In genomic region chr20:237918-238317, GRCh38 we compare ENCODE assay signal across 8 cellular contexts. TPM values are rescaled to one million over a fixed set of nuclear protein-coding genes. Genes with fewer than 3 reads are reported as not detected.
DNase-seq lines count a peak whose midpoint lies in the region; ATAC-seq, FAIRE-seq and TF ChIP-seq lines count a peak whose summit lies in the region.
"Had no signal": no experiment of that assay in that cellular context is flagged by ENCODE, and none has a peak within 500 bp of the region (broad histone marks: within the 10 kb centered on the region; RNA-seq: fewer than 3 reads in every experiment).

No MANE protein-coding gene starts in this region.

- peak overlapping the region; percentile 59 for H2AFZ ChIP-seq in MM.1S (ENCODE audit: low read length)

- H3K9me2 ChIP-seq in MM.1S (replicated peaks; ENCODE audit: insufficient read depth, low read length) = no peaks in the 10 kb centered on the region

- no peaks in the 10 kb centered on the region for H3K79me2 ChIP-seq in MM.1S (ENCODE audit: low read length)

- FAIRE-seq in urothelium cell line (lab: Jason Lieb, UNC) = no peak
- FAIRE-seq: G401.6 had no signal

- H3K27me3 ChIP-seq in MM.1S (replicated peaks; ENCODE audit: insufficient read depth, low read length) (no peaks in the 10 kb centered on the region), lung (ENCODE audit: control insufficient read depth, insufficient read depth) (no peaks in the 10 kb centered on the region)

- no peaks in the 10 kb centered on the region for H4K20me1 ChIP-seq in MM.1S (ENCODE audit: insufficient read depth, low read length)

- H3K27ac ChIP-seq in MM.1S (ENCODE audit: low read length) (no peak overlapping the region), lung (ENCODE audit: low read depth in 1 of 2, low read length in 1 of 2) (no peak overlapping the region)

- H3K9ac ChIP-seq in MM.1S (ENCODE audit: low read length) = no peak overlapping the region

- H3K36me3 ChIP-seq in MM.1S (replicated peaks; ENCODE audit: insufficient read depth, low read length) (no peaks in the 10 kb centered on the region), lung (ENCODE audit: control insufficient read depth in 2 of 2, insufficient read depth in 2 of 2, low read length in 2 of 2) (no peaks in the 10 kb centered on the region)

- H3K9me3 ChIP-seq in MM.1S (replicated peaks; ENCODE audit: insufficient read depth, low read length) (no peaks in the 10 kb centered on the region), lung (ENCODE audit: control insufficient read depth in 2 of 2, insufficient read depth in 1 of 2, low read length in 1 of 2) (no peaks in the 10 kb centered on the region)

- ATAC-seq in GM19043 (IDR thresholded peaks at IDR 0.05; ENCODE audit: low read depth, unreplicated experiment) (peak; percentile 64), lung (ENCODE audit: insufficient read depth, low FRiP score) (peak; percentile 66), GM19324 (IDR thresholded peaks at IDR 0.05; ENCODE audit: low FRiP score, unreplicated experiment) (no peak)

- H3K4me2 ChIP-seq in MM.1S (ENCODE audit: low read depth, low read length) = peak overlapping the region; percentile 39; the same call in 1 of the 2 replicates

- DNase-seq in MM.1S (no peak), lung (ENCODE audit: low spot score) (no peak), urothelium cell line (ENCODE audit: low spot score) (no peak)
- DNase-seq: NCI-H446 treated with DMSO at 0.1 percent for 48 hours had no signal

- H3K4me1 ChIP-seq in MM.1S (ENCODE audit: low read length) = peaks cover 5% of the 10 kb centered on the region; the same call in 1 of the 2 replicates
- peaks cover 0 to 4% of the 10 kb centered on the region in 2 donors for H3K4me1 ChIP-seq in lung (ENCODE audit: control insufficient read depth in 2 of 2, insufficient read depth in 2 of 2, low read length in 2 of 2)

- no peaks in the 10 kb centered on the region for H3F3A ChIP-seq in MM.1S (ENCODE audit: insufficient read depth, low read length)

- H3K4me3 ChIP-seq in MM.1S (ENCODE audit: low read length) (peak overlapping the region; percentile 20; the same call in 1 of the 2 replicates), lung (no peak overlapping the region)

- TF ChIP-seq CTCF in MM.1S (IDR thresholded peaks at IDR 0.05; ENCODE audit: low read length) = no peak
- no peak for TF ChIP-seq CTCF in lung (IDR thresholded peaks at IDR 0.05; ENCODE audit: control extremely low read depth, extremely low read depth)

- 30 to 37% methylated on average over 2 of the region's 2 CpGs for WGBS in lung, 2 donors

RNA-seq across cellular contexts. Expression of gene DEFB129, which starts 10.9 kb away (rescaled TPM):
- total RNA-seq in lung = not detected
- not detected for polyA plus RNA-seq in lung
- total RNA-seq: neural crest cell had no signal

RNA-seq across cellular contexts. Expression of gene DEFB132, which starts 19.6 kb away (rescaled TPM):
- total RNA-seq in lung = not detected
- not detected for polyA plus RNA-seq in lung
- total RNA-seq: neural crest cell had no signal

RNA-seq across cellular contexts. Expression of gene DEFB128, which starts 48.4 kb away (rescaled TPM):
- not detected for total RNA-seq in lung
- not detected for polyA plus RNA-seq in lung
- total RNA-seq: neural crest cell had no signal

RNA-seq across cellular contexts. Expression of gene C20orf96, which starts 52.6 kb away (rescaled TPM):
- 10 to 100 TPM; 14.4 to 22.4 TPM for total RNA-seq in lung
- polyA plus RNA-seq in lung = 1 to 10 TPM; 5.2 to 6.6 TPM

RNA-seq across cellular contexts. Expression of gene ZCCHC3, which starts 59.5 kb away (rescaled TPM):
- total RNA-seq in lung = 10 to 100 TPM; 15.3 to 27.8 TPM
- 10 to 100 TPM; 10.4 to 12.0 TPM for polyA plus RNA-seq in lung
